ENCODE assay signal across 26 cellular contexts in the genomic region with DNA sequence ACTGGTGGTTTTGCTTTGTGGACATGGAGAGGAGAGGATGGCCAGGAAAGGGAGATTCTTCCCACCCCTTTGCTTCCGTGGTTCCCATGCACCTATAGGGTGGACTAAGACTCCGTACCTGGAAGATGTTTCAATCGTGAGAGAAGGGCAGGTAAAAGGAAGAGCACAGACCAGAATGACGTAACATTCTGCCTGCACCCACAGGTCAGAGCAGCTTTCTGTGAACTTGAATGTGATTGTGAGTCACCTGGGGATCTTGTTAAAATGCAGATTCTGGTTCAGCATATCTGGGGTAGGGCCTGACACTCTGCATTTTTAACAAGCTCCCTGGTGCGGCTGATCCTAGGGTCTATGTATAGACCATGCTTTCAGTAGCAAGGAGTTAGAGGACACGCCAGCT.
"Had no signal": no experiment of that assay in that cellular context is flagged by ENCODE, and none has a peak within 500 bp of the region (broad histone marks: within the 10 kb centered on the region; RNA-seq: fewer than 3 reads in every experiment).

No MANE protein-coding gene starts in this region.

- H3K27ac Mint-ChIP-seq: activated CD4-positive, alpha-beta T cell treated with anti-CD3 and anti-CD28 coated beads for 36 hours; activated CD8-positive, alpha-beta memory T cell treated with anti-CD3 and anti-CD28 coated beads, Interleukin-2, amount 10 ng/mL, durations not matched to agents 7 days and 5 days; activated CD8-positive, alpha-beta T cell treated with anti-CD3 and anti-CD28 coated beads, Interleukin-2, amount 10 ng/mL, durations not matched to agents 7 days and 5 days; activated naive CD8-positive, alpha-beta T cell; activated T-cell treated with anti-CD3 and anti-CD28 coated beads, Interleukin-2, amount 50 U/mL, for 72 hours; mesothelial cell of epicardium; nephron progenitor cell; T-helper 2 cell treated with Interferon-gamma antibody and Interleukin-4, amounts not matched to agents 5 μg/mL and 100 μg/mL, for 36 hours had no signal

- H3K27me3 ChIP-seq: brain microvascular endothelial cell, neutrophil, right lobe of liver, testis, transverse colon had no signal

- H3K4me1 Mint-ChIP-seq: mesothelial cell of epicardium, naive B cell had no signal

- ATAC-seq: activated CD4-positive, alpha-beta T cell treated with anti-CD3 and anti-CD28 coated beads for 36 hours; activated CD8-positive, alpha-beta memory T cell treated with anti-CD3 and anti-CD28 coated beads, Interleukin-2, amount 10 ng/mL, durations not matched to agents 7 days and 5 days; activated CD8-positive, alpha-beta T cell treated with anti-CD3 and anti-CD28 coated beads, Interleukin-2, amount 10 ng/mL, durations not matched to agents 7 days and 5 days; activated T-cell treated with anti-CD3 and anti-CD28 coated beads, Interleukin-2, amount 50 U/mL, for 72 hours; lower lobe of right lung; stimulated activated naive CD8-positive, alpha-beta T cell treated with anti-CD3 and anti-CD28 coated beads, Interleukin-15, Interleukin-2, amounts not matched to agents 100 U/mL and 50 U/mL, for 24 hours had no signal

- H3K27me3 Mint-ChIP-seq: activated CD4-positive, alpha-beta T cell treated with anti-CD3 and anti-CD28 coated beads for 36 hours; activated CD8-positive, alpha-beta memory T cell treated with anti-CD3 and anti-CD28 coated beads, Interleukin-2, amount 10 ng/mL, durations not matched to agents 7 days and 5 days; naive B cell had no signal

- H3K36me3 ChIP-seq: brain microvascular endothelial cell, lower lobe of right lung, neutrophil, right lobe of liver, transverse colon had no signal

- H3K4me3 ChIP-seq: lower lobe of right lung, right lobe of liver, testis, transverse colon had no signal

- H3K9me3 Mint-ChIP-seq: nephron progenitor cell; T-helper 2 cell treated with Interferon-gamma antibody and Interleukin-4, amounts not matched to agents 5 μg/mL and 100 μg/mL, for 36 hours had no signal

- DNase-seq: activated CD4-positive, alpha-beta T cell treated with anti-CD3 and anti-CD28 coated beads for 36 hours; activated CD4-positive, CD25-positive, alpha-beta regulatory T cell; activated CD8-positive, alpha-beta memory T cell treated with anti-CD3 and anti-CD28 coated beads, Interleukin-2, amount 10 ng/mL, durations not matched to agents 7 days and 5 days; activated CD8-positive, alpha-beta T cell treated with anti-CD3 and anti-CD28 coated beads, Interleukin-2, amount 10 ng/mL, durations not matched to agents 7 days and 5 days; activated naive CD4-positive, alpha-beta T cell treated with Interleukin-2 at 50 U/mL for 16 hours; activated T-cell treated with anti-CD3 and anti-CD28 coated beads for 4 hours; activated T-cell treated with anti-CD3 and anti-CD28 coated beads, Interleukin-2, amount 50 U/mL, for 72 hours; brain microvascular endothelial cell; central memory CD4-positive, alpha-beta T cell; effector CD4-positive, alpha-beta T cell; head of caudate nucleus; hypothalamus; lower lobe of right lung; naive B cell; nephron progenitor cell; right lobe of liver; stimulated activated CD4-positive, alpha-beta T cell treated with anti-CD3 and anti-CD28 coated beads, Interleukin-2, amount 100 ng/mL, for 48 hours; stimulated activated naive CD8-positive, alpha-beta T cell treated with anti-CD3 and anti-CD28 coated beads, Interleukin-15, Interleukin-2, amounts not matched to agents 100 U/mL and 50 U/mL, for 24 hours; T-helper 1 cell; testis; transverse colon had no signal

- H3K27ac ChIP-seq: brain microvascular endothelial cell, epithelial cell of prostate, lower lobe of right lung, neutrophil, transverse colon had no signal

- H3K9me3 ChIP-seq: lower lobe of right lung, neutrophil, right lobe of liver, testis, transverse colon had no signal

- H3K4me1 ChIP-seq: lower lobe of right lung, testis, transverse colon had no signal

- H3K4me3 Mint-ChIP-seq: activated CD4-positive, alpha-beta T cell treated with anti-CD3 and anti-CD28 coated beads for 36 hours; activated CD8-positive, alpha-beta memory T cell treated with anti-CD3 and anti-CD28 coated beads, Interleukin-2, amount 10 ng/mL, durations not matched to agents 7 days and 5 days; activated CD8-positive, alpha-beta T cell treated with anti-CD3 and anti-CD28 coated beads, Interleukin-2, amount 10 ng/mL, durations not matched to agents 7 days and 5 days; activated naive CD8-positive, alpha-beta T cell; activated T-cell treated with anti-CD3 and anti-CD28 coated beads, Interleukin-2, amount 50 U/mL, for 72 hours; mesothelial cell of epicardium; naive B cell; nephron progenitor cell; T-helper 2 cell treated with Interferon-gamma antibody and Interleukin-4, amounts not matched to agents 5 μg/mL and 100 μg/mL, for 36 hours had no signal

- H3K36me3 Mint-ChIP-seq: activated CD8-positive, alpha-beta memory T cell treated with anti-CD3 and anti-CD28 coated beads, Interleukin-2, amount 10 ng/mL, durations not matched to agents 7 days and 5 days; activated naive CD8-positive, alpha-beta T cell had no signal
